ENCODE assay signal across 10 cellular contexts in genomic region chr10:23656735-23657134, GRCh38.
DNase-seq lines count a peak whose midpoint lies in the region; ATAC-seq, FAIRE-seq and TF ChIP-seq lines count a peak whose summit lies in the region.
"Had no signal": no experiment of that assay in that cellular context is flagged by ENCODE, and none has a peak within 500 bp of the region (broad histone marks: within the 10 kb centered on the region; RNA-seq: fewer than 3 reads in every experiment).

No MANE protein-coding gene starts in this region.

- no peak overlapping the region for H3K27ac ChIP-seq in H9 (ENCODE audit: insufficient read length, low read depth, low read length)
- H3K27ac ChIP-seq in right lobe of liver, result no peak overlapping the region

- no peak for FAIRE-seq in GM12892 (lab: Jason Lieb, UNC)

- H3K4me2 ChIP-seq in H9 (ENCODE audit: insufficient read depth, insufficient read length, low read length), result no peak overlapping the region

- H2BK15ac ChIP-seq in H9 (ENCODE audit: low read depth, low read length), result no peak overlapping the region

- no peak overlapping the region for H2AFZ ChIP-seq in H9 (ENCODE audit: low read length)

- no peaks in the 10 kb centered on the region for H3K79me1 ChIP-seq in H9 (ENCODE audit: insufficient read depth, low read depth, low read length, poor library complexity, severe bottlenecking)

- TF ChIP-seq CTCF in CD14-positive monocyte (IDR thresholded peaks at IDR 0.05) (peak; percentile 83), H9 (conservative IDR thresholded peaks at IDR 0.05) (peak; percentile 72), astrocyte of the cerebellum (IDR thresholded peaks at IDR 0.05; ENCODE audit: low read depth, low read length, missing control alignments) (peak; percentile 6), right lobe of liver (IDR thresholded peaks at IDR 0.05) (peak; percentile 25 to 57 (median 42))

- peak in 1 of 4 donors; percentile 37 for ATAC-seq in right lobe of liver

- peaks cover 3 to 8% (median 5%) of the 10 kb centered on the region in 7 donors for H3K9me3 Mint-ChIP-seq in CD14-positive monocyte
- no peaks in the 10 kb centered on the region for H3K9me3 Mint-ChIP-seq in H9

- no peak overlapping the region for H3K18ac ChIP-seq in H9 (ENCODE audit: insufficient read length, low read depth, low read length)

- no peak overlapping the region for H2BK20ac ChIP-seq in H9 (ENCODE audit: low read depth, low read length, poor library complexity, severe bottlenecking)

- H4K91ac ChIP-seq in H9 (ENCODE audit: insufficient read length, low read depth, low read length), result no peak overlapping the region

- H3K4me1 Mint-ChIP-seq in CD14-positive monocyte (peaks cover 5% of the 10 kb centered on the region), H9 (peaks cover 13 to 16% of the 10 kb centered on the region in 2 experiments)

- no peak overlapping the region for H4K5ac ChIP-seq in H9 (ENCODE audit: insufficient read length, low read depth, low read length)

- TF ChIP-seq POLR2A in right lobe of liver (IDR thresholded peaks at IDR 0.05), result no peak
- no peak for TF ChIP-seq POLR2A in GM12892 (IDR thresholded peaks at IDR 0.05; ENCODE audit: low read depth, low read length)

- H3K27me3 ChIP-seq in H9 (ENCODE audit: insufficient read depth, low read length) (no peaks in the 10 kb centered on the region), right lobe of liver (no peaks in the 10 kb centered on the region)

- H3K27ac Mint-ChIP-seq in CD14-positive monocyte (no peak overlapping the region), H9 (no peak overlapping the region)

- H3T11ph ChIP-seq in H9 (ENCODE audit: low read length), result no peak overlapping the region

- H3K36me3 Mint-ChIP-seq in CD14-positive monocyte, result no peaks in the 10 kb centered on the region
- no peaks in the 10 kb centered on the region for H3K36me3 Mint-ChIP-seq in H9 (ENCODE audit: insufficient read depth in 1 of 3, low read depth in 3 of 3)

- no peaks in the 10 kb centered on the region for H3K4me1 ChIP-seq in H9 (ENCODE audit: insufficient read depth, low read length)
- no peaks in the 10 kb centered on the region for H3K4me1 ChIP-seq in right lobe of liver

- no peak overlapping the region for H2BK12ac ChIP-seq in H9 (ENCODE audit: insufficient read length, low read depth, low read length)

- no peaks in the 10 kb centered on the region for H4K20me1 ChIP-seq in H9 (ENCODE audit: control insufficient read depth, insufficient read depth, insufficient read length)

- H3K23me2 ChIP-seq in H9 (ENCODE audit: insufficient read length, low read depth, low read length, poor library complexity, severe bottlenecking), result no peaks in the 10 kb centered on the region

- H3K27me3 Mint-ChIP-seq in CD14-positive monocyte (ENCODE audit: low read depth in 3 of 3) (peaks cover 4 to 21% (median 14%) of the 10 kb centered on the region in 3 donors), H9 (ENCODE audit: low read depth) (peaks cover 3% of the 10 kb centered on the region; the same call in 1 of the 2 replicates)

- no peak overlapping the region for H3K9ac ChIP-seq in H9 (ENCODE audit: extremely low read depth, insufficient read length, low read length)

- in situ Hi-C loops in astrocyte of the cerebellum (cut with HindIII; ENCODE audit: low sequenced_read_pairs), result no loop called here

- H3K4ac ChIP-seq in H9 (ENCODE audit: low read depth, low read length), result no peak overlapping the region

- H3K14ac ChIP-seq in H9 (ENCODE audit: insufficient read depth, low read length), result no peak overlapping the region

- no peak overlapping the region for H3K23ac ChIP-seq in H9 (ENCODE audit: insufficient read length, low read depth, low read length)

- no peak overlapping the region for H2AK5ac ChIP-seq in H9 (ENCODE audit: insufficient read length, low read length)

- H3K36me3 ChIP-seq in right lobe of liver, result no peaks in the 10 kb centered on the region

- H4K8ac ChIP-seq in H9 (replicated peaks; ENCODE audit: insufficient read length, low read depth, low read length), result no peak overlapping the region

- DNase-seq in CD14-positive monocyte (ENCODE audit: low spot score), result no peak
- DNase-seq in H9, result no peak
- no peak for DNase-seq in astrocyte of the cerebellum (ENCODE audit: low read depth)
- no peak for DNase-seq in right lobe of liver
- DNase-seq in GM12892 (ENCODE audit: insufficient read length), result no peak
- no peak for DNase-seq in AG20443 (ENCODE audit: low spot score)
- DNase-seq in T-helper 9 cell, result no peak
- DNase-seq in retina, result no peak
- DNase-seq: NCI-H526 treated with DMSO at 0.1 percent for 48 hours had no signal

- intact Hi-C loops in CD14-positive monocyte (cut with micrococcal nuclease), result loop anchor here (5.0 to 10.0 kb wide), 2 partner anchors 312 to 339 kb away; partner anchors contain the start of gene C10orf67 (in 1 of the 2)
- intact Hi-C loops in right lobe of liver (cut with DNase I), result no loop called here

- no peaks in the 10 kb centered on the region for H3K9me3 ChIP-seq in H9 (ENCODE audit: control insufficient read depth, low read depth, low read length)
- no peaks in the 10 kb centered on the region for H3K9me3 ChIP-seq in right lobe of liver

- no peak overlapping the region for H3K56ac ChIP-seq in H9 (ENCODE audit: insufficient read length, low read depth, low read length)

- H2BK5ac ChIP-seq in H9 (ENCODE audit: insufficient read length, low read length), result no peak overlapping the region

- no peak overlapping the region for H2BK120ac ChIP-seq in H9 (ENCODE audit: low read depth, low read length, poor library complexity, severe bottlenecking)

- H3K4me3 ChIP-seq in astrocyte of the cerebellum (ENCODE audit: low read depth, low read length), result no peak overlapping the region
- H3K4me3 ChIP-seq in right lobe of liver, result no peak overlapping the region
- H3K4me3 ChIP-seq: lung had no signal

- H3K4me3 Mint-ChIP-seq in CD14-positive monocyte, result no peak overlapping the region
- no peak overlapping the region; a peak in 1 of 5 replicates for H3K4me3 Mint-ChIP-seq in H9

- H3K79me2 ChIP-seq in H9 (ENCODE audit: insufficient read depth, low read length), result no peaks in the 10 kb centered on the region

Comparison
In these comparisons a context has a peak if more than half of its experiments do, and no peak if none do; other contexts are left out.
1. CTCF ChIP-seq: peak in every context shown above with its lines; median percentile 83 in CD14-positive monocyte; 72 in H9; 42 in right lobe of liver; 6 in astrocyte of the cerebellum.
2. intact Hi-C loops: an anchor here in CD14-positive monocyte (5.0 to 10.0 kb wide); none called in right lobe of liver.